In genomic region chr2:96098900-96099590, GRCh38 we compare ENCODE assay signal across 1 cellular context.
TF ChIP-seq lines count a peak whose summit lies in the region.

No MANE protein-coding gene starts in this region.

TF ChIP-seq in GM23338, 12 proteins besides CTCF, POLR2A, EP300 and RAD21 (continued from another document):
- TF ChIP-seq ZNF462 (CRISPR knock-in tag; IDR thresholded peaks at IDR 0.05) (no peak), EZH2 (IDR thresholded peaks at IDR 0.05; ENCODE audit: low read depth, unreplicated experiment) (no peak), ZNF331 (CRISPR knock-in tag; IDR thresholded peaks at IDR 0.05; ENCODE audit: low read depth) (no peak), NANOG (IDR thresholded peaks at IDR 0.05; ENCODE audit: borderline replicate concordance) (no peak), POLR2AphosphoS5 (IDR thresholded peaks at IDR 0.05; ENCODE audit: low read depth) (no peak), EZH2phosphoT487 (IDR thresholded peaks at IDR 0.05; ENCODE audit: unreplicated experiment) (no peak)
